In the genomic region with DNA sequence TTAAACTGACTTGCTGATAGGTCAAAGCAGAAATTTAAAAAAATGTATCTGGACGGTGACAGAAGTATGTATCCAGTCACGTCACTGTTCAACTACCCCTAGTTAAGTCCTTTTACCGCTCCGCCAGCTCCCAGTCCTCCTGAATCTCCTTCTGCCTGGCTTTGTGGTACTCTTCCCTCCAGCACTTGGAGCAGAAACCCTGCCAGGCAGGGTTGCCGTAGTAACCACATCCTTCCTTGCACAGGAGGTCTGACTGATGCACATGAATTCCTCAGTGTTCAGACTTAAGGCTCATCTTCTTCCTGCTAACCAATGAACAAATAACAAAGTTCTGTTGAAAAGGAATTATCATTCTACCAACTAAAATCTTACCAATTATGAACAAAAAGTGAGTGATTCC, we compare ENCODE assay signal across 19 cellular contexts.
A peak's percentile ranks its signal among the peaks of the same experiment; 100 is the strongest.
DNase-seq lines count a peak whose midpoint lies in the region; ATAC-seq and TF ChIP-seq lines count a peak whose summit lies in the region.
"Had no signal": no experiment of that assay in that cellular context is flagged by ENCODE, and none has a peak within 500 bp of the region (broad histone marks: within the 10 kb centered on the region; RNA-seq: fewer than 3 reads in every experiment).

No MANE protein-coding gene starts in this region.

- no peak for ATAC-seq in natural killer cell
- ATAC-seq in natural killer cell treated with Interleukin-12 subunit alpha and Interleukin-12 subunit beta and Interleukin-15 and Interleukin-18, amount 100 ng/mL, for 72 hours, result no peak
- ATAC-seq: Panc1 had no signal

- WGBS in lower leg skin, 2 donors, result 75 to 84% methylated on average over 5 of the region's 5 CpGs

- DNase-seq in NCI-H2227 (lab: John Stamatoyannopoulos, UW; ENCODE audit: unreplicated experiment) (peak; percentile 16), NCI-H2227 treated with DMSO at 0.1 percent for 48 hours (lab: John Stamatoyannopoulos, UW) (no peak), natural killer cell (no peak), head of caudate nucleus (peak in 27 of 42 donors; percentile 11 to 69 (median 24)), lower leg skin (ENCODE audit: low spot score in 2 of 2) (no peak), NAMALWA (ENCODE audit: low spot score) (no peak)
- no peak for DNase-seq in natural killer cell treated with Interleukin-12 subunit alpha and Interleukin-12 subunit beta and Interleukin-15 and Interleukin-18, amount 100 ng/mL, for 72 hours (ENCODE audit: low spot score)
- DNase-seq: CD8-positive, alpha-beta memory T cell; DMS153; IMR-90; MM.1S; NCI-H1048; NCI-H1436; NCI-H187; NCI-H2081 treated with DMSO at 0.1 percent for 48 hours; NCI-H446 treated with DMSO at 0.1 percent for 48 hours; NCI-H526; SHP77 treated with DMSO at 0.1 percent for 48 hours had no signal

- H3K36me3 Mint-ChIP-seq in natural killer cell, result no peaks in the 10 kb centered on the region
- no peaks in the 10 kb centered on the region for H3K36me3 Mint-ChIP-seq in natural killer cell treated with Interleukin-12 subunit alpha and Interleukin-12 subunit beta and Interleukin-15 and Interleukin-18, amount 100 ng/mL, for 72 hours
- H3K36me3 Mint-ChIP-seq: CD8-positive, alpha-beta memory T cell had no signal

- intact Hi-C loops in natural killer cell (cut with micrococcal nuclease) (loop anchor here (5.0 kb wide), 1 partner anchor 85 kb away; a partner anchor contains a TSS), head of caudate nucleus (cut with DNase I) (no loop called here), lower leg skin (cut with DNase I; ENCODE audit: low total_unique reads) (loop anchor here (10.0 kb wide), 1 partner anchor 267 kb away; no protein-coding TSS in a partner anchor)

- TF ChIP-seq POLR2A in lower leg skin (IDR thresholded peaks at IDR 0.05), result no peak

- H3K27me3 Mint-ChIP-seq in natural killer cell (ENCODE audit: low read depth in 2 of 2), result no peaks in the 10 kb centered on the region
- H3K27me3 Mint-ChIP-seq in natural killer cell treated with Interleukin-12 subunit alpha and Interleukin-12 subunit beta and Interleukin-15 and Interleukin-18, amount 100 ng/mL, for 72 hours, result no peaks in the 10 kb centered on the region

- H3K4me1 Mint-ChIP-seq in natural killer cell, result peaks cover 30 to 36% of the 10 kb centered on the region in 2 donors
- peaks cover 26 to 38% of the 10 kb centered on the region in 2 donors for H3K4me1 Mint-ChIP-seq in natural killer cell treated with Interleukin-12 subunit alpha and Interleukin-12 subunit beta and Interleukin-15 and Interleukin-18, amount 100 ng/mL, for 72 hours (ENCODE audit: low read depth in 2 of 2)

- no peaks in the 10 kb centered on the region for H3K9me3 Mint-ChIP-seq in natural killer cell
- no peaks in the 10 kb centered on the region for H3K9me3 Mint-ChIP-seq in natural killer cell treated with Interleukin-12 subunit alpha and Interleukin-12 subunit beta and Interleukin-15 and Interleukin-18, amount 100 ng/mL, for 72 hours
- H3K9me3 Mint-ChIP-seq: CD8-positive, alpha-beta memory T cell had no signal

- peak overlapping the region; percentile 87 to 93 for H3K27ac Mint-ChIP-seq in natural killer cell
- peak overlapping the region in 1 of 2 donors; percentile 6 for H3K27ac Mint-ChIP-seq in natural killer cell treated with Interleukin-12 subunit alpha and Interleukin-12 subunit beta and Interleukin-15 and Interleukin-18, amount 100 ng/mL, for 72 hours
- H3K27ac Mint-ChIP-seq: CD8-positive, alpha-beta memory T cell had no signal

- no peak overlapping the region for H3K4me3 Mint-ChIP-seq in natural killer cell
- no peak overlapping the region for H3K4me3 Mint-ChIP-seq in natural killer cell treated with Interleukin-12 subunit alpha and Interleukin-12 subunit beta and Interleukin-15 and Interleukin-18, amount 100 ng/mL, for 72 hours
- H3K4me3 Mint-ChIP-seq: CD8-positive, alpha-beta memory T cell had no signal

- TF ChIP-seq CTCF in natural killer cell (IDR thresholded peaks at IDR 0.05) (no peak), lower leg skin (IDR thresholded peaks at IDR 0.05) (no peak)

- no peak overlapping the region for H3K4me3 ChIP-seq in lower leg skin (ENCODE audit: low read depth, poor library complexity, severe bottlenecking)

Comparison
In these comparisons a context has a peak if more than half of its experiments do, and no peak if none do; other contexts are left out.
1. DNase-seq: peak in NCI-H2227 (single experiment) and head of caudate nucleus (27 of 42); none in NCI-H2227 treated with DMSO at 0.1 percent for 48 hours (single experiment), natural killer cell (single experiment), natural killer cell treated with Interleukin-12 subunit alpha and Interleukin-12 subunit beta and Interleukin-15 and Interleukin-18, amount 100 ng/mL, for 72 hours (single experiment), lower leg skin (0 of 2) and NAMALWA (single experiment).